ENCODE assay signal across 17 cellular contexts in genomic region chr2:20521682-20522189, GRCh38.
DNase-seq lines count a peak whose midpoint lies in the region; ATAC-seq and TF ChIP-seq lines count a peak whose summit lies in the region.
"Had no signal": no experiment of that assay in that cellular context is flagged by ENCODE, and none has a peak within 500 bp of the region (broad histone marks: within the 10 kb centered on the region; RNA-seq: fewer than 3 reads in every experiment).

No MANE protein-coding gene starts in this region.

- no peaks in the 10 kb centered on the region for H3K36me3 ChIP-seq in BLaER1
- no peaks in the 10 kb centered on the region for H3K36me3 ChIP-seq in osteoblast (ENCODE audit: insufficient read depth, low read length)
- no peaks in the 10 kb centered on the region for H3K36me3 ChIP-seq in mucosa of descending colon (ENCODE audit: low read depth)

- H3K4me2 ChIP-seq in BLaER1 = peak overlapping the region; percentile 97
- H3K4me2 ChIP-seq in osteoblast (ENCODE audit: insufficient read depth, low read length) = no peak overlapping the region

- no peaks in the 10 kb centered on the region for H3K79me2 ChIP-seq in osteoblast (ENCODE audit: insufficient read depth, low read length)

- DNase-seq in islet precursor cell (peak; percentile 52), osteoblast (ENCODE audit: insufficient read length, low spot score, missing footprints) (peak; percentile 61), mucosa of descending colon (no peak), COLO829 (ENCODE audit: low spot score) (no peak)
- DNase-seq in stimulated activated effector memory CD8-positive, alpha-beta T cell treated with anti-CD3 and anti-CD28 coated beads, Interleukin-12 subunit alpha, Interleukin-12 subunit beta, amount 100 ng/mL, for 72 hours (ENCODE audit: low spot score in 2 of 2) = no peak
- DNase-seq: 8988T; Caco-2; CD8-positive, alpha-beta T cell; DND-41; GDM1; GOT3; H9 had no signal

- no peaks in the 10 kb centered on the region for H3K36me3 Mint-ChIP-seq in stimulated activated effector memory CD8-positive, alpha-beta T cell treated with anti-CD3 and anti-CD28 coated beads, Interleukin-12 subunit alpha, Interleukin-12 subunit beta, amount 100 ng/mL, for 72 hours
- H3K36me3 Mint-ChIP-seq: CD14-positive monocyte; CD8-positive, alpha-beta T cell; IgD-negative memory B cell had no signal

- H3K27ac ChIP-seq in BLaER1 (peak overlapping the region; percentile 42; the same call in 1 of the 2 replicates), osteoblast (ENCODE audit: low read depth, low read length) (no peak overlapping the region)

- H4K20me1 ChIP-seq in BLaER1 (no peaks in the 10 kb centered on the region), osteoblast (ENCODE audit: insufficient read depth, low read length) (no peaks in the 10 kb centered on the region)

- H3K4me1 Mint-ChIP-seq in stimulated activated effector memory CD8-positive, alpha-beta T cell treated with anti-CD3 and anti-CD28 coated beads, Interleukin-12 subunit alpha, Interleukin-12 subunit beta, amount 100 ng/mL, for 72 hours = peaks cover 25% of the 10 kb centered on the region
- H3K4me1 Mint-ChIP-seq: CD14-positive monocyte had no signal

- no peak overlapping the region for H3K4me3 ChIP-seq in BLaER1
- H3K4me3 ChIP-seq in osteoblast (ENCODE audit: insufficient read depth, low read length) = no peak overlapping the region
- H3K4me3 ChIP-seq in mucosa of descending colon = no peak overlapping the region

- H3K4me3 Mint-ChIP-seq in stimulated activated effector memory CD8-positive, alpha-beta T cell treated with anti-CD3 and anti-CD28 coated beads, Interleukin-12 subunit alpha, Interleukin-12 subunit beta, amount 100 ng/mL, for 72 hours = no peak overlapping the region
- H3K4me3 Mint-ChIP-seq: B cell; CD14-positive monocyte; CD8-positive, alpha-beta T cell; H9; IgD-negative memory B cell had no signal

- TF ChIP-seq CTCF in osteoblast (IDR thresholded peaks at IDR 0.05; ENCODE audit: extremely low read depth, low read depth, low read length) (no peak), mucosa of descending colon (IDR thresholded peaks at IDR 0.05) (no peak)

- peak overlapping the region; percentile 26 for H3K27ac Mint-ChIP-seq in stimulated activated effector memory CD8-positive, alpha-beta T cell treated with anti-CD3 and anti-CD28 coated beads, Interleukin-12 subunit alpha, Interleukin-12 subunit beta, amount 100 ng/mL, for 72 hours
- H3K27ac Mint-ChIP-seq: B cell; CD8-positive, alpha-beta T cell; IgD-negative memory B cell had no signal

- H3K4me1 ChIP-seq in BLaER1 (peaks cover 62% of the 10 kb centered on the region), osteoblast (ENCODE audit: insufficient read depth, low read length) (peaks cover 14% of the 10 kb centered on the region), mucosa of descending colon (ENCODE audit: low read depth) (peaks cover 7% of the 10 kb centered on the region)

- no peaks in the 10 kb centered on the region for H3K9me3 ChIP-seq in BLaER1
- no peaks in the 10 kb centered on the region for H3K9me3 ChIP-seq in osteoblast (ENCODE audit: low read depth, low read length)
- no peaks in the 10 kb centered on the region for H3K9me3 ChIP-seq in mucosa of descending colon
- H3K9me3 ChIP-seq: Caco-2 had no signal

- H2AFZ ChIP-seq in osteoblast (ENCODE audit: low read length) = no peak overlapping the region

- H3K9me3 Mint-ChIP-seq in stimulated activated effector memory CD8-positive, alpha-beta T cell treated with anti-CD3 and anti-CD28 coated beads, Interleukin-12 subunit alpha, Interleukin-12 subunit beta, amount 100 ng/mL, for 72 hours = no peaks in the 10 kb centered on the region
- H3K9me3 Mint-ChIP-seq: CD8-positive, alpha-beta T cell; H9; IgD-negative memory B cell had no signal

- ATAC-seq in stimulated activated effector memory CD8-positive, alpha-beta T cell treated with anti-CD3 and anti-CD28 coated beads, Interleukin-12 subunit alpha, Interleukin-12 subunit beta, amount 100 ng/mL, for 72 hours = no peak
- ATAC-seq in GM18867 (IDR thresholded peaks at IDR 0.05; ENCODE audit: unreplicated experiment) (no peak), mucosa of descending colon (no peak)
- ATAC-seq: CD8-positive, alpha-beta T cell had no signal

- H3K9ac ChIP-seq in BLaER1 = no peak overlapping the region

- intact Hi-C loops in mucosa of descending colon (cut with DNase I, micrococcal nuclease) = no loop called here

- H3K27me3 ChIP-seq in BLaER1 (no peaks in the 10 kb centered on the region), osteoblast (ENCODE audit: insufficient read depth, low read length) (no peaks in the 10 kb centered on the region)

Comparison
In these comparisons a context has a peak if more than half of its experiments do, and no peak if none do; other contexts are left out.
1. DNase-seq: peak in islet precursor cell (single experiment) and osteoblast (single experiment); none in stimulated activated effector memory CD8-positive, alpha-beta T cell treated with anti-CD3 and anti-CD28 coated beads, Interleukin-12 subunit alpha, Interleukin-12 subunit beta, amount 100 ng/mL, for 72 hours (0 of 2), mucosa of descending colon (0 of 3) and COLO829 (single experiment).